Comparison of ENCODE assay signal across 23 cellular contexts in genomic region chr4:151174784-151175183, GRCh38.
A peak's percentile ranks its signal among the peaks of the same experiment; 100 is the strongest.
DNase-seq lines count a peak whose midpoint lies in the region; ATAC-seq and TF ChIP-seq lines count a peak whose summit lies in the region.
"Had no signal": no experiment of that assay in that cellular context is flagged by ENCODE, and none has a peak within 500 bp of the region (broad histone marks: within the 10 kb centered on the region; RNA-seq: fewer than 3 reads in every experiment).

No MANE protein-coding gene starts in this region.

- H3K27me3 ChIP-seq in right atrium auricular region (no peaks in the 10 kb centered on the region), hepatocyte (no peaks in the 10 kb centered on the region), smooth muscle cell (ENCODE audit: low read depth) (no peaks in the 10 kb centered on the region), SK-N-SH (ENCODE audit: insufficient read depth) (no peaks in the 10 kb centered on the region)
- H3K27me3 ChIP-seq: neutrophil had no signal

- H3K4me3 ChIP-seq in right atrium auricular region, result no peak overlapping the region
- H3K4me3 ChIP-seq in hepatocyte, result no peak overlapping the region
- no peak overlapping the region for H3K4me3 ChIP-seq in smooth muscle cell
- no peak overlapping the region for H3K4me3 ChIP-seq in SK-N-SH (ENCODE audit: low read depth in 2 of 2, low read length in 1 of 2)
- H3K4me3 ChIP-seq: GM12878, psoas muscle had no signal

- H3K27ac ChIP-seq in right atrium auricular region (peak overlapping the region in 1 of 2 donors; percentile 54), hepatocyte (peak overlapping the region; percentile 32), smooth muscle cell (ENCODE audit: low read depth) (peak overlapping the region; percentile 7), SK-N-SH (ENCODE audit: low read depth in 2 of 2, low read length in 1 of 2) (no peak overlapping the region)
- H3K27ac ChIP-seq: HL-60, neutrophil, psoas muscle had no signal

- POLR2A ChIA-PET in SK-N-SH (lab: Yijun Ruan, JAX), result no interaction called here

- H4K20me1 ChIP-seq in hepatocyte (ENCODE audit: insufficient read depth, poor library complexity, severe bottlenecking) (no peaks in the 10 kb centered on the region), smooth muscle cell (ENCODE audit: low read depth) (no peaks in the 10 kb centered on the region), SK-N-SH (ENCODE audit: insufficient read depth) (no peaks in the 10 kb centered on the region)

- H3F3A ChIP-seq in smooth muscle cell (ENCODE audit: low read depth), result peaks cover 5% of the 10 kb centered on the region
- H3F3A ChIP-seq in SK-N-SH (replicated peaks; ENCODE audit: insufficient read depth), result no peaks in the 10 kb centered on the region

- H3K9me3 ChIP-seq in right atrium auricular region, result no peaks in the 10 kb centered on the region
- H3K9me3 ChIP-seq in hepatocyte (ENCODE audit: low read depth), result no peaks in the 10 kb centered on the region
- H3K9me3 ChIP-seq in smooth muscle cell (replicated peaks; ENCODE audit: low read depth), result no peaks in the 10 kb centered on the region
- H3K9me3 ChIP-seq in SK-N-SH, result no peaks in the 10 kb centered on the region
- H3K9me3 ChIP-seq: neutrophil, psoas muscle had no signal

- ATAC-seq in Right ventricle myocardium inferior (peak; percentile 17), GM18861 (IDR thresholded peaks at IDR 0.05; ENCODE audit: unreplicated experiment) (no peak), GM18867 (IDR thresholded peaks at IDR 0.05; ENCODE audit: unreplicated experiment) (no peak)
- ATAC-seq: GM12878 had no signal

- H3K9ac ChIP-seq in smooth muscle cell (ENCODE audit: low read depth) (no peak overlapping the region), SK-N-SH (no peak overlapping the region)

- H3K4me1 ChIP-seq in right atrium auricular region (peaks cover 0 to 32% of the 10 kb centered on the region in 2 donors), hepatocyte (ENCODE audit: insufficient read depth) (peaks cover 42% of the 10 kb centered on the region), smooth muscle cell (ENCODE audit: low read depth) (peaks cover 17% of the 10 kb centered on the region), SK-N-SH (ENCODE audit: control insufficient read depth in 1 of 2, insufficient read depth in 2 of 2, low read depth in 1 of 2, low read length in 1 of 2) (peaks cover 5 to 16% of the 10 kb centered on the region in 2 experiments)
- H3K4me1 ChIP-seq: psoas muscle had no signal

- H3K4me2 ChIP-seq in hepatocyte, result no peak overlapping the region
- H3K4me2 ChIP-seq in smooth muscle cell, result peak overlapping the region; percentile 3
- H3K4me2 ChIP-seq in SK-N-SH, result no peak overlapping the region

- WGBS in hepatocyte (ENCODE audit: low lambda C conversion rate, missing lambda C conversion rate), result 77% methylated on average over 7 of the region's 7 CpGs
- 42% methylated on average over 7 of the region's 7 CpGs for WGBS in smooth muscle cell (ENCODE audit: low lambda C conversion rate)
- 92% methylated on average over 7 of the region's 7 CpGs for WGBS in SK-N-SH (ENCODE audit: low lambda C conversion rate)

- intact Hi-C loops in Right ventricle myocardium inferior (cut with DNase I), result no loop called here

- TF ChIP-seq RAD21 in SK-N-SH (IDR thresholded peaks at IDR 0.05; ENCODE audit: low read length), result no peak

- CTCF ChIA-PET in SK-N-SH (lab: Yijun Ruan, JAX), result interaction anchor here (1.4 kb wide), 1 partner anchor 9 kb away, joined by 3 read pairs; no protein-coding TSS in a partner anchor

- H3K79me2 ChIP-seq in hepatocyte (no peaks in the 10 kb centered on the region), smooth muscle cell (ENCODE audit: low read depth) (no peaks in the 10 kb centered on the region), SK-N-SH (ENCODE audit: insufficient read depth) (no peaks in the 10 kb centered on the region)

- peaks cover 32% of the 10 kb centered on the region for H3K36me3 ChIP-seq in right atrium auricular region
- H3K36me3 ChIP-seq in hepatocyte (replicated peaks; ENCODE audit: insufficient read depth, low read depth), result no peaks in the 10 kb centered on the region
- H3K36me3 ChIP-seq in smooth muscle cell (ENCODE audit: low read depth), result no peaks in the 10 kb centered on the region
- H3K36me3 ChIP-seq in SK-N-SH (replicated peaks in 1 of 2; ENCODE audit: control insufficient read depth in 1 of 2, insufficient read depth in 2 of 2, low read length in 1 of 2), result peaks cover 21 to 38% of the 10 kb centered on the region in 2 experiments
- H3K36me3 ChIP-seq: neutrophil had no signal

- no peak for TF ChIP-seq EP300 in SK-N-SH (IDR thresholded peaks at IDR 0.05; ENCODE audit: borderline replicate concordance in 1 of 2, low read depth in 1 of 2, low read length in 1 of 2)

- TF ChIP-seq CTCF in right atrium auricular region (IDR thresholded peaks at IDR 0.05), result no peak
- TF ChIP-seq CTCF in hepatocyte (IDR thresholded peaks at IDR 0.05; ENCODE audit: poor library complexity), result no peak
- no peak for TF ChIP-seq CTCF in smooth muscle cell (IDR thresholded peaks at IDR 0.05; ENCODE audit: borderline replicate concordance, insufficient read depth, poor library complexity, severe bottlenecking)
- TF ChIP-seq CTCF in SK-N-SH (IDR thresholded peaks at IDR 0.05), result no peak

- DNase-seq in Right ventricle myocardium inferior (ENCODE audit: missing footprints) (no peak), right atrium auricular region (ENCODE audit: low spot score) (no peak), hepatocyte (ENCODE audit: low spot score) (no peak), smooth muscle cell (lab: John Stamatoyannopoulos, UW; ENCODE audit: unreplicated experiment) (no peak), islet precursor cell (no peak), SK-N-SH (no peak)
- DNase-seq: activated CD4-positive, alpha-beta T cell treated with anti-CD3 and anti-CD28 coated beads, Interleukin-2, amount 10 ng/mL, durations not matched to agents 24 days and 14 days; activated gamma-delta T cell treated with Interleukin-2 at 50 U/mL for 16 hours; activated T-cell treated with anti-CD3 and anti-CD28 coated beads, Interleukin-2, amount 50 U/mL, for 1 hour; EL; glutamatergic neuron; OCI-M1; psoas muscle; SHP77; stimulated activated CD4-positive, alpha-beta T cell treated with anti-CD3 and anti-CD28 coated beads, Interleukin-1b, Interleukin-23, amount 100 ng/mL, for 48 hours; stimulated activated CD8-positive, alpha-beta memory T cell treated with anti-CD3 and anti-CD28 coated beads, Interleukin-4, amount 100 ng/mL, for 48 hours; SW 1271; T-helper 9 cell had no signal

- no peaks in the 10 kb centered on the region for H3K9me2 ChIP-seq in hepatocyte (replicated peaks; ENCODE audit: insufficient read depth)
- no peaks in the 10 kb centered on the region for H3K9me2 ChIP-seq in SK-N-SH

- H2AFZ ChIP-seq in hepatocyte (no peak overlapping the region), smooth muscle cell (ENCODE audit: low read depth) (no peak overlapping the region), SK-N-SH (ENCODE audit: low read depth) (no peak overlapping the region)

TF ChIP-seq in SK-N-SH, 30 proteins besides CTCF, POLR2A, EP300 and RAD21:
- TF ChIP-seq MXI1 (IDR thresholded peaks at IDR 0.05; ENCODE audit: low read depth, low read length) (no peak), MAX (IDR thresholded peaks at IDR 0.05; ENCODE audit: low read depth) (no peak), USF1 (IDR thresholded peaks at IDR 0.05; ENCODE audit: borderline replicate concordance, low read depth) (no peak), NRF1 (IDR thresholded peaks at IDR 0.05; ENCODE audit: low read depth, low read length) (no peak), SIN3A (IDR thresholded peaks at IDR 0.05; ENCODE audit: borderline replicate concordance, low read depth, low read length) (no peak), TCF12 (IDR thresholded peaks at IDR 0.05) (no peak), JUND (IDR thresholded peaks at IDR 0.05) (no peak), FOXJ3 (CRISPR knock-in tag; IDR thresholded peaks at IDR 0.05) (no peak), GATA2 (CRISPR knock-in tag; IDR thresholded peaks at IDR 0.05) (no peak), RCOR1 (IDR thresholded peaks at IDR 0.05; ENCODE audit: low read length) (no peak), SMC3 (IDR thresholded peaks at IDR 0.05; ENCODE audit: low read depth, low read length) (no peak), ELF1 (IDR thresholded peaks at IDR 0.05) (no peak), ZBTB33 (IDR thresholded peaks at IDR 0.05; ENCODE audit: borderline replicate concordance, low read depth) (no peak)

Comparison
In these comparisons a context has a peak if more than half of its experiments do, and no peak if none do; other contexts are left out.
1. H3K27ac ChIP-seq: peak in hepatocyte (single experiment) and smooth muscle cell (single experiment); none in SK-N-SH (0 of 2).